13 cellular contexts compared by ENCODE assay signal in the genomic region with DNA sequence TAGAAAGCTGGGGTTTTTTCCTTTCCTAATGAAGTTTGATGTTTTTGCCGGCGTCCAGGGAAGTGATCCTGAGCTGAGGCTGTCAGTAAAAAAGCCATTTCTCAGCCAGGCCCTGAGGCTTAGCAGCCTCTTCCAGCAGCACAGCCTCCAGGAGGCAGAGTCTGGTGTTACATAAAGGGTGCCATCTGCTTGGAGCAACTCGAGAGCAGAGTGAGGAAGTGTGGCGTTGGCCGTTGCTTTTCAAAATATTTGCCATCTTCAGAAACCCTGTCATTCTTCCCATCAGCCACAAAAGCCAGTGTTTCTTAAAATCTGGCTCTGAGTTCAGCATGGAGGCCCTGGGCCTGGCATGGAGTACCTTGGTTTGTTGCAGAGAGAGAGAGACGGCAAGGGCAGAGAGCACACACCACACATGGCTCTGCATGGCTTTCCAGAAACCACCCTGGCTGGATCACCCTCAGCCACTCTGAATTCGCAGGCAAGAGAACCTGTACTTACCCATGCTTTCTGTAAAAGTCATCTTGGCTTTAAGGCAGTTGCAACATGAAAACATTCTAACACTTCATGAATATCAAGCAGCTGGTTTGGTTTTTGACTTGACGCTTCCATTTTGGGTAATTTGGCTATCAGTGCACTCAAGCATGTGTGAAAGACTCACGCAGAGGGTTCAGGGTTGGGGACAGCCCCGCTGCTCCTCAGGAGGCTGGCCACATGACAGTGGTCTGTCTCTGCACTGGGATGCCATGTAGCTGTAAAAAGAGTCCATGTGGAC. TPM values are rescaled to one million over a fixed set of nuclear protein-coding genes. Genes with fewer than 3 reads are reported as not detected.
DNase-seq lines count a peak whose midpoint lies in the region; ATAC-seq and TF ChIP-seq lines count a peak whose summit lies in the region.
"Had no signal": no experiment of that assay in that cellular context is flagged by ENCODE, and none has a peak within 500 bp of the region (broad histone marks: within the 10 kb centered on the region; RNA-seq: fewer than 3 reads in every experiment).

No MANE protein-coding gene starts in this region.

- peak; percentile 63 for ATAC-seq in GM18519 (IDR thresholded peaks at IDR 0.05; ENCODE audit: low FRiP score, unreplicated experiment)
- peak; percentile 85 for ATAC-seq in GM21390 (IDR thresholded peaks at IDR 0.05; ENCODE audit: unreplicated experiment)
- ATAC-seq in HG03159 (IDR thresholded peaks at IDR 0.05; ENCODE audit: unreplicated experiment) = peak; percentile 68

- H3K4me3 Mint-ChIP-seq in glutamatergic neuron (ENCODE audit: unreplicated experiment) = no peak overlapping the region

- H3K27me3 Mint-ChIP-seq in glutamatergic neuron (ENCODE audit: unreplicated experiment) = peaks cover 2% of the 10 kb centered on the region

- peaks cover 6% of the 10 kb centered on the region for H3K36me3 Mint-ChIP-seq in glutamatergic neuron (ENCODE audit: unreplicated experiment)

- H3K4me1 Mint-ChIP-seq in glutamatergic neuron (ENCODE audit: low read depth, unreplicated experiment) = peaks cover 8% of the 10 kb centered on the region

- DNase-seq in glutamatergic neuron (no peak), SHP77 treated with DMSO at 0.1 percent for 48 hours (lab: John Stamatoyannopoulos, UW) (no peak), NCI-H2029 treated with DMSO at 0.1 percent for 48 hours (lab: John Stamatoyannopoulos, UW) (no peak)
- no peak for DNase-seq in activated T-cell treated with anti-CD3 and anti-CD28 coated beads, Interleukin-2, amount 50 U/mL, for 1 hour
- DNase-seq: central memory CD4-positive, alpha-beta T cell; foreskin fibroblast; mesenchymal stem cell; NCI-H2171; SJCRH30; stimulated activated naive CD4-positive, alpha-beta T cell treated with Interleukin-2 at 50 U/mL for 16 hours had no signal

- H3K27ac Mint-ChIP-seq in glutamatergic neuron (ENCODE audit: unreplicated experiment) = peak overlapping the region; percentile 44

- no peak for TF ChIP-seq CTCF in glutamatergic neuron (IDR thresholded peaks at IDR 0.05; ENCODE audit: partially characterized antibody, unreplicated experiment)

- no peaks in the 10 kb centered on the region for H3K9me3 Mint-ChIP-seq in glutamatergic neuron (ENCODE audit: unreplicated experiment)

RNA-seq across cellular contexts. Expression of gene PMM2, which starts 21.0 kb away (rescaled TPM):
- 23.2 TPM for total RNA-seq in glutamatergic neuron (ENCODE audit: unreplicated experiment)

RNA-seq across cellular contexts. Expression of gene TMEM186, which starts 21.2 kb away (rescaled TPM):
- total RNA-seq in glutamatergic neuron (ENCODE audit: unreplicated experiment) = 7.3 TPM

RNA-seq across cellular contexts. Expression of gene CARHSP1, which starts 50.1 kb away (rescaled TPM):
- total RNA-seq in glutamatergic neuron (ENCODE audit: unreplicated experiment) = 180 TPM
